Comparison of ENCODE assay signal across 15 cellular contexts in genomic region chr7:108270385-108270784, GRCh38.
DNase-seq lines count a peak whose midpoint lies in the region; ATAC-seq and TF ChIP-seq lines count a peak whose summit lies in the region.
"Had no signal": no experiment of that assay in that cellular context is flagged by ENCODE, and none has a peak within 500 bp of the region (broad histone marks: within the 10 kb centered on the region; RNA-seq: fewer than 3 reads in every experiment).

No MANE protein-coding gene starts in this region.

- ATAC-seq in GM18870 (IDR thresholded peaks at IDR 0.05; ENCODE audit: unreplicated experiment): peak; percentile 74
- ATAC-seq in GM21825 (IDR thresholded peaks at IDR 0.05; ENCODE audit: unreplicated experiment): peak; percentile 73
- peak; percentile 90 for ATAC-seq in HG03469 (IDR thresholded peaks at IDR 0.05; ENCODE audit: unreplicated experiment)
- ATAC-seq: body of pancreas had no signal

- DNase-seq in neural crest cell (ENCODE audit: low read depth, low spot score): no peak
- no peak for DNase-seq in tibial artery
- no peak for DNase-seq in NCI-H1105 treated with DMSO at 0.1 percent for 48 hours (lab: John Stamatoyannopoulos, UW)
- no peak for DNase-seq in SHP77 treated with DMSO at 0.1 percent for 48 hours (lab: John Stamatoyannopoulos, UW)
- DNase-seq: activated CD4-positive, alpha-beta T cell treated with anti-CD3 and anti-CD28 coated beads for 4 hours; body of pancreas; head of caudate nucleus; left ventricle myocardium inferior; transverse colon had no signal

- H3K4me3 ChIP-seq in tibial artery: no peak overlapping the region
- H3K4me3 ChIP-seq: body of pancreas, left ventricle myocardium inferior, skin epidermis, transverse colon had no signal

- no peak overlapping the region for H3K4me3 Mint-ChIP-seq in neural crest cell

- H3K4me1 Mint-ChIP-seq in neural crest cell: peaks cover 11% of the 10 kb centered on the region

- peaks cover 2% of the 10 kb centered on the region for H3K36me3 Mint-ChIP-seq in neural crest cell (ENCODE audit: low read depth)

- H3K27me3 Mint-ChIP-seq in neural crest cell (ENCODE audit: low read depth): no peaks in the 10 kb centered on the region

- intact Hi-C loops in tibial artery (cut with DNase I; ENCODE audit: low total_unique reads): no loop called here

- no peak overlapping the region for H3K27ac ChIP-seq in tibial artery
- H3K27ac ChIP-seq: body of pancreas, HL-60, left ventricle myocardium inferior, skin epidermis, transverse colon had no signal

- H3K27ac Mint-ChIP-seq in neural crest cell (ENCODE audit: unreplicated experiment): peak overlapping the region; percentile 30
- H3K27ac Mint-ChIP-seq: activated T-helper 2 cell treated with anti-CD3 and anti-CD28 coated beads, Interferon-gamma antibody, Interleukin-2, Interleukin-4, amounts not matched to agents 10 μg/mL and 5 μg/mL and 100 μg/mL, durations not matched to agents 14 hours and 24 hours and 36 hours had no signal

- no peaks in the 10 kb centered on the region for H3K4me1 ChIP-seq in tibial artery
- H3K4me1 ChIP-seq: transverse colon had no signal

- H3K9me3 ChIP-seq in tibial artery: no peaks in the 10 kb centered on the region
- H3K9me3 ChIP-seq: body of pancreas, left ventricle myocardium inferior, transverse colon had no signal

- peaks cover 2% of the 10 kb centered on the region for H3K9me3 Mint-ChIP-seq in neural crest cell
- H3K9me3 Mint-ChIP-seq: activated T-helper 2 cell treated with anti-CD3 and anti-CD28 coated beads, Interferon-gamma antibody, Interleukin-2, Interleukin-4, amounts not matched to agents 10 μg/mL and 5 μg/mL and 100 μg/mL, durations not matched to agents 14 hours and 24 hours and 36 hours had no signal

- TF ChIP-seq CTCF in neural crest cell (conservative IDR thresholded peaks at IDR 0.05) (no peak), tibial artery (IDR thresholded peaks at IDR 0.05) (no peak)

- H3K27me3 ChIP-seq in tibial artery: no peaks in the 10 kb centered on the region
- H3K27me3 ChIP-seq: body of pancreas, transverse colon had no signal

- H3K36me3 ChIP-seq in tibial artery: no peaks in the 10 kb centered on the region
- H3K36me3 ChIP-seq: left ventricle myocardium inferior, transverse colon had no signal
